ENCODE assay signal across 9 cellular contexts in genomic region chr6:123655520-123656306, GRCh38. TPM values are rescaled to one million over a fixed set of nuclear protein-coding genes. Genes with fewer than 3 reads are reported as not detected.
DNase-seq lines count a peak whose midpoint lies in the region; ATAC-seq and TF ChIP-seq lines count a peak whose summit lies in the region.
"Had no signal": no experiment of that assay in that cellular context is flagged by ENCODE, and none has a peak within 500 bp of the region (broad histone marks: within the 10 kb centered on the region; RNA-seq: fewer than 3 reads in every experiment).

No MANE protein-coding gene starts in this region.

- H3K36me3 ChIP-seq in PC-3 (ENCODE audit: low read depth, low read length) (no peaks in the 10 kb centered on the region), mesenchymal stem cell (ENCODE audit: control insufficient read depth in 1 of 2, insufficient read depth in 2 of 2, low read depth in 1 of 2, low read length in 2 of 2) (no peaks in the 10 kb centered on the region)

- H3K4me3 ChIP-seq in PC-3 (ENCODE audit: low read length), result peak overlapping the region; percentile 66
- H3K4me3 ChIP-seq in mesenchymal stem cell (ENCODE audit: insufficient read depth in 1 of 2, low read depth in 1 of 2, low read length in 2 of 2), result peak overlapping the region in 1 of 2 experiments; percentile 75

- H3K79me1 ChIP-seq in mesenchymal stem cell (replicated peaks; ENCODE audit: low read length, poor library complexity, severe bottlenecking), result no peaks in the 10 kb centered on the region

- intact Hi-C loops in PC-3 (cut with micrococcal nuclease), result no loop called here

- BruUV-seq in PC-3 (replicated peaks; lab: Mats Ljungman, UMichigan), result no TSS peak

- H4K91ac ChIP-seq in mesenchymal stem cell (ENCODE audit: low read length), result no peak overlapping the region

- H3K27ac ChIP-seq in PC-3 (ENCODE audit: low read length) (no peak overlapping the region), mesenchymal stem cell (ENCODE audit: low read length, poor library complexity, severe bottlenecking) (no peak overlapping the region)
- H3K27ac ChIP-seq: VCaP had no signal

- H3K27me3 ChIP-seq in PC-3 (ENCODE audit: low read length) (no peaks in the 10 kb centered on the region), mesenchymal stem cell (ENCODE audit: control insufficient read depth in 1 of 2, insufficient read depth in 1 of 2, low read length in 2 of 2) (no peaks in the 10 kb centered on the region)

- H3F3A ChIP-seq in PC-3 (ENCODE audit: low read length, unreplicated experiment), result no peaks in the 10 kb centered on the region

- no peak overlapping the region for H4K8ac ChIP-seq in mesenchymal stem cell (ENCODE audit: low read length)

- peak overlapping the region; percentile 91 for H2AFZ ChIP-seq in PC-3 (ENCODE audit: low read length)
- H2AFZ ChIP-seq in mesenchymal stem cell (ENCODE audit: low read depth, low read length), result no peak overlapping the region

- DNase-seq in PC-3, result peak; percentile 8
- DNase-seq in mesenchymal stem cell, result peak; percentile 22
- DNase-seq in stimulated activated CD4-positive, alpha-beta T cell treated with anti-CD3 and anti-CD28 coated beads, Interleukin-4, amount 100 ng/mL, for 4 hours, result no peak
- no peak for DNase-seq in hippocampal formation (lab: John Stamatoyannopoulos, UW)
- DNase-seq in activated CD8-positive, alpha-beta memory T cell treated with anti-CD3 and anti-CD28 coated beads, Interleukin-2, amount 50 U/mL, for 48 hours, result no peak

- no peak for TF ChIP-seq CTCF in PC-3 (conservative IDR thresholded peaks at IDR 0.05; ENCODE audit: low read depth, low read length)

- H2BK5ac ChIP-seq in mesenchymal stem cell (ENCODE audit: low read depth, low read length, poor library complexity, severe bottlenecking), result no peak overlapping the region

- WGBS in mesenchymal stem cell, result 77% methylated on average over 1 of the region's 3 CpGs

- H3K18ac ChIP-seq in mesenchymal stem cell (ENCODE audit: low read depth in 1 of 2, low read length in 2 of 2), result no peak overlapping the region

- H3K4ac ChIP-seq in mesenchymal stem cell (ENCODE audit: low read depth in 1 of 2, low read length in 2 of 2), result no peak overlapping the region

- ATAC-seq in GM18909 (IDR thresholded peaks at IDR 0.05; ENCODE audit: poor library complexity, unreplicated experiment), result peak; percentile 82
- ATAC-seq in HG02763 (IDR thresholded peaks at IDR 0.05; ENCODE audit: unreplicated experiment), result peak; percentile 80
- ATAC-seq in PC-3, result no peak
- no peak for ATAC-seq in HG03139 (IDR thresholded peaks at IDR 0.05; ENCODE audit: unreplicated experiment)

- POLR2A ChIA-PET in PC-3 (lab: Charles Lee; ENCODE audit: unreplicated experiment), result no interaction called here

- H3K4me2 ChIP-seq in PC-3 (ENCODE audit: low read length) (peak overlapping the region; percentile 86), mesenchymal stem cell (ENCODE audit: low read length, poor library complexity, severe bottlenecking) (no peak overlapping the region)

- H3K79me2 ChIP-seq in PC-3 (ENCODE audit: low read length), result no peaks in the 10 kb centered on the region

- no peak overlapping the region for H3K23ac ChIP-seq in mesenchymal stem cell (ENCODE audit: low read length in 2 of 2)

- H3K9me2 ChIP-seq in PC-3 (replicated peaks; ENCODE audit: low read length), result no peaks in the 10 kb centered on the region

- no peak overlapping the region for H3K14ac ChIP-seq in mesenchymal stem cell (ENCODE audit: low read length in 2 of 2)

- H4K20me1 ChIP-seq in PC-3 (ENCODE audit: low read length), result no peaks in the 10 kb centered on the region

- H2BK15ac ChIP-seq in mesenchymal stem cell (ENCODE audit: low read depth, poor library complexity, severe bottlenecking), result no peak overlapping the region

- H2AK5ac ChIP-seq in mesenchymal stem cell (ENCODE audit: low read length, severe bottlenecking), result no peak overlapping the region

- no peaks in the 10 kb centered on the region for H3K9me3 ChIP-seq in PC-3 (ENCODE audit: low read length)
- no peaks in the 10 kb centered on the region for H3K9me3 ChIP-seq in mesenchymal stem cell (ENCODE audit: control insufficient read depth, low read length)

- peak overlapping the region; percentile 29; the same call in 1 of the 2 replicates for H3K9ac ChIP-seq in PC-3 (ENCODE audit: low read length)
- peak overlapping the region; percentile 93 for H3K9ac ChIP-seq in mesenchymal stem cell (ENCODE audit: low read length)

- no peak overlapping the region for H2BK120ac ChIP-seq in mesenchymal stem cell (ENCODE audit: low read depth, low read length)

- no peak overlapping the region for H2BK12ac ChIP-seq in mesenchymal stem cell (ENCODE audit: low read length in 2 of 2)

- H3K4me1 ChIP-seq in PC-3 (ENCODE audit: insufficient read depth, low read length) (no peaks in the 10 kb centered on the region), mesenchymal stem cell (ENCODE audit: control insufficient read depth, insufficient read depth, low read depth, low read length) (no peaks in the 10 kb centered on the region)

- CTCF ChIA-PET in PC-3 (lab: Charles Lee), result no interaction called here

RNA-seq across cellular contexts. Expression of gene TRDN, which starts 19.0 kb away (rescaled TPM):
- not detected in 2 replicates for total RNA-seq in PC-3 (2014; rRNA removed)
- 0.01 TPM for polyA plus RNA-seq in mesenchymal stem cell (2013, experiment 1 of 2)
- polyA plus RNA-seq in mesenchymal stem cell (2013, experiment 2 of 2), result 0.01 TPM

Comparison
In these comparisons a context has a peak if more than half of its experiments do, and no peak if none do; other contexts are left out.
1. ATAC-seq: peak in GM18909 (single experiment) and HG02763 (single experiment); none in PC-3 (single experiment) and HG03139 (single experiment).
2. DNase-seq: peak in PC-3 (single experiment) and mesenchymal stem cell (single experiment); none in stimulated activated CD4-positive, alpha-beta T cell treated with anti-CD3 and anti-CD28 coated beads, Interleukin-4, amount 100 ng/mL, for 4 hours (0 of 2), hippocampal formation (0 of 2) and activated CD8-positive, alpha-beta memory T cell treated with anti-CD3 and anti-CD28 coated beads, Interleukin-2, amount 50 U/mL, for 48 hours (single experiment).